Comparison of ENCODE assay signal across 33 cellular contexts in genomic region chr11:44901782-44902181, GRCh38.
"Had no signal": no experiment of that assay in that cellular context is flagged by ENCODE, and none has a peak within 500 bp of the region (broad histone marks: within the 10 kb centered on the region; RNA-seq: fewer than 3 reads in every experiment).

No MANE protein-coding gene starts in this region.

- FAIRE-seq: astrocyte, colon, endothelial cell of umbilical vein, frontal cortex had no signal

- H3K9me3 ChIP-seq: esophagus squamous epithelium had no signal

- H3K4me3 Mint-ChIP-seq: activated CD4-positive, alpha-beta memory T cell treated with anti-CD3 and anti-CD28 coated beads, Interleukin-2, amount 10 ng/mL, durations not matched to agents 7 days and 5 days; activated CD4-positive, alpha-beta T cell treated with anti-CD3 and anti-CD28 coated beads, Interleukin-2, amount 10 ng/mL, durations not matched to agents 7 days and 5 days; activated naive CD8-positive, alpha-beta T cell; activated T-cell treated with anti-CD3 and anti-CD28 coated beads, Interleukin-2, amount 50 U/mL, for 24 hours; activated T-cell treated with anti-CD3 and anti-CD28 coated beads, Interleukin-2, amount 50 U/mL, for 72 hours; effector memory CD8-positive, alpha-beta T cell; WTC11 had no signal

- H3K27ac Mint-ChIP-seq: activated CD4-positive, alpha-beta memory T cell treated with anti-CD3 and anti-CD28 coated beads, Interleukin-2, amount 10 ng/mL, durations not matched to agents 7 days and 5 days; activated CD4-positive, alpha-beta T cell treated with anti-CD3 and anti-CD28 coated beads, Interleukin-2, amount 10 ng/mL, durations not matched to agents 7 days and 5 days; activated naive CD8-positive, alpha-beta T cell; activated T-cell treated with anti-CD3 and anti-CD28 coated beads, Interleukin-2, amount 50 U/mL, for 24 hours; activated T-cell treated with anti-CD3 and anti-CD28 coated beads, Interleukin-2, amount 50 U/mL, for 72 hours; WTC11 had no signal

- DNase-seq: activated CD4-positive, alpha-beta memory T cell treated with anti-CD3 and anti-CD28 coated beads, Interleukin-2, amount 10 ng/mL, durations not matched to agents 7 days and 5 days; activated CD4-positive, alpha-beta T cell treated with anti-CD3 and anti-CD28 coated beads for 1 hour; activated CD4-positive, alpha-beta T cell treated with anti-CD3 and anti-CD28 coated beads for 4 hours; activated CD4-positive, alpha-beta T cell treated with anti-CD3 and anti-CD28 coated beads, Interleukin-2, amount 10 ng/mL, durations not matched to agents 7 days and 5 days; activated CD4-positive, alpha-beta T cell treated with anti-CD3 and anti-CD28 coated beads, Interleukin-2, amount 50 U/mL, for 4 hours; activated CD8-positive, alpha-beta memory T cell treated with anti-CD3 and anti-CD28 coated beads, Interleukin-2, amount 50 U/mL, for 48 hours; activated effector memory CD4-positive, alpha-beta T cell treated with Interleukin-2 at 50 U/mL for 16 hours; activated gamma-delta T cell treated with Interleukin-2 at 50 U/mL for 16 hours; activated naive CD4-positive, alpha-beta T cell treated with anti-CD3 and anti-CD28 coated beads, Interleukin-2, amount 50 U/mL, for 16 hours; activated naive CD4-positive, alpha-beta T cell treated with Interleukin-2 at 50 U/mL for 16 hours; activated T-cell treated with anti-CD3 and anti-CD28 coated beads for 4 hours; activated T-cell treated with anti-CD3 and anti-CD28 coated beads, Interleukin-2, amount 50 U/mL, for 24 hours; activated T-cell treated with anti-CD3 and anti-CD28 coated beads, Interleukin-2, amount 50 U/mL, for 72 hours; amniotic stem cell; anterior cingulate cortex; brain microvascular endothelial cell; caudate nucleus; cortex of kidney; dermis blood vessel endothelial cell; effector CD4-positive, alpha-beta T cell; effector memory CD8-positive, alpha-beta T cell; esophagus squamous epithelium; heart left ventricle; T-helper 1 cell; T-helper 2 cell had no signal

- H3K9me3 Mint-ChIP-seq: activated CD4-positive, alpha-beta memory T cell treated with anti-CD3 and anti-CD28 coated beads, Interleukin-2, amount 10 ng/mL, durations not matched to agents 7 days and 5 days; activated CD4-positive, alpha-beta T cell treated with anti-CD3 and anti-CD28 coated beads, Interleukin-2, amount 10 ng/mL, durations not matched to agents 7 days and 5 days; activated T-cell treated with anti-CD3 and anti-CD28 coated beads, Interleukin-2, amount 50 U/mL, for 24 hours; effector memory CD8-positive, alpha-beta T cell had no signal

- H3K36me3 ChIP-seq: brain microvascular endothelial cell, esophagus squamous epithelium had no signal

- H3K27ac ChIP-seq: brain microvascular endothelial cell, epithelial cell of prostate, esophagus squamous epithelium, heart left ventricle, VCaP had no signal

- H3K4me1 Mint-ChIP-seq: activated CD4-positive, alpha-beta memory T cell treated with anti-CD3 and anti-CD28 coated beads, Interleukin-2, amount 10 ng/mL, durations not matched to agents 7 days and 5 days; activated CD4-positive, alpha-beta T cell treated with anti-CD3 and anti-CD28 coated beads, Interleukin-2, amount 10 ng/mL, durations not matched to agents 7 days and 5 days had no signal

- H3K27me3 ChIP-seq: heart left ventricle had no signal

- H3K4me3 ChIP-seq: esophagus squamous epithelium, heart left ventricle had no signal

- H3K27me3 Mint-ChIP-seq: activated CD4-positive, alpha-beta memory T cell treated with anti-CD3 and anti-CD28 coated beads, Interleukin-2, amount 10 ng/mL, durations not matched to agents 7 days and 5 days; activated CD4-positive, alpha-beta T cell treated with anti-CD3 and anti-CD28 coated beads, Interleukin-2, amount 10 ng/mL, durations not matched to agents 7 days and 5 days; activated naive CD8-positive, alpha-beta T cell; activated T-cell treated with anti-CD3 and anti-CD28 coated beads, Interleukin-2, amount 50 U/mL, for 24 hours; effector memory CD8-positive, alpha-beta T cell had no signal

- ATAC-seq: activated T-cell treated with anti-CD3 and anti-CD28 coated beads, Interleukin-2, amount 50 U/mL, for 72 hours; effector memory CD8-positive, alpha-beta T cell; heart left ventricle; WTC11 had no signal

- H3K4me1 ChIP-seq: esophagus squamous epithelium had no signal
